Comparison of ENCODE assay signal across 2 cellular contexts in genomic region chr10:53223846-53224245, GRCh38.
TF ChIP-seq lines count a peak whose summit lies in the region.

No MANE protein-coding gene starts in this region.

TF ChIP-seq in HEK293T, 16 proteins besides CTCF, POLR2A, EP300 and RAD21 (continued from another document):
- TF ChIP-seq PKNOX1 (IDR thresholded peaks at IDR 0.05), result no peak
TF ChIP-seq in HEK293T: peak in this region for 0.

TF ChIP-seq in H1, 55 proteins besides CTCF, POLR2A, EP300 and RAD21:
- TF ChIP-seq CHD7 (IDR thresholded peaks at IDR 0.05; ENCODE audit: insufficient replicate concordance, low read length), result no peak
- TF ChIP-seq TCF12 (IDR thresholded peaks at IDR 0.05; ENCODE audit: low read depth, low read length), result 0 out of 2 replicates have a peak, but pooled peaks have one; percentile 47
- TF ChIP-seq POU5F1 (IDR thresholded peaks at IDR 0.05; ENCODE audit: low read depth, low read length), result no peak
